ENCODE assay signal across 8 cellular contexts in the genomic region with DNA sequence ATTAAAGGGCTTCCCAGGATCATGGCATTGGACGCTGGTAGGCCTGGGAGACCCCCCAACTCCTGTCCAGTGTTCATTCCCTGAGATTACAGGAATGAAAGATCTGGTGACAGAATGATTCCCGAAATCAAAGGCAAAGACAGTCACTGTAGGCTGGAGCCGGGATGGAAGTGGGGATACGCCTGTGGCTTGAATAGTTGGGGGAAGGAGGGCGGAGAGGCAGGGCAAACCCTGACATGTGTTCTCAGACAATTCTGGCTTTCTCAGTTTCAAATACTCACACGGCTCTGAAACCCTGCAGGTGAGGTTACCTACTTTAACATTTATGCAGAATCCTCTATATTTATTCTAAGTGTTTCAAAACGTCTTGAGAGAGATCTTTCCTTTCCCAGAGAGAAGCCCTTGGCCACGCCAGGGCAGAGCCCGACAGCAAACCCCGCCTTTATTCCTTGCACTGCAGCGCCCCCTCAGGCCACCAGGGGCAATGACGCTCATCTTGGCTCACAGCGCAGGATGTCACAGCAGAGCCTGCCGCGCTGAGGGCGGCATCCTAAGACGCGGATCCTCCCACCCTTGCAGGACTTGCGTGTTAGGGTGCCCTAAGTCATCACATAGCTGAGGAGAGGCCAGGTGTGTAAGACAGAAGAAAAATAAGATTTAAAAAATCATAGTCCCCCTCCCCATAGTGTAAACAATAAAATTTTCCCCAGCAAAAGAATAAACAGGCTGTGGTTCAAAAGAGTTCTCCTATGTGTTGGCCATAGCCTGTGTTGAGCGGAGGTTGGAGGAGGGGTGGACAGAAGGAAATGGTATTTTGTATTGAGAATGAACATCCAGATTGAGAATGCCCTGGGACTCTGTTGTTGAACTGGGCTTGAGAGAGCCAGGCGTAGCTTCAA.
A peak's percentile ranks its signal among the peaks of the same experiment; 100 is the strongest.
DNase-seq lines count a peak whose midpoint lies in the region; ATAC-seq, FAIRE-seq and TF ChIP-seq lines count a peak whose summit lies in the region.

No MANE protein-coding gene starts in this region.

- TF ChIP-seq CTCF in D721Med (IDR thresholded peaks at IDR 0.05; ENCODE audit: insufficient read depth, missing control alignments) = peak; percentile 83

- DNase-seq in D721Med (ENCODE audit: insufficient read length, low spot score) = peak; percentile 33
- DNase-seq in NCI-H748 (lab: John Stamatoyannopoulos, UW; ENCODE audit: unreplicated experiment) = peak; percentile 72
- DNase-seq in activated naive CD8-positive, alpha-beta T cell treated with anti-CD3 and anti-CD28 coated beads for 36 hours = peak; percentile 56
- peak; percentile 82 for DNase-seq in left cardiac atrium
- DNase-seq in renal cortical epithelial cell (ENCODE audit: low read depth) = peak; percentile 46
- no peak for DNase-seq in DMS79 (lab: John Stamatoyannopoulos, UW)

- no peaks in the 10 kb centered on the region for H3K9me3 Mint-ChIP-seq in activated naive CD8-positive, alpha-beta T cell treated with anti-CD3 and anti-CD28 coated beads for 36 hours

- no peaks in the 10 kb centered on the region for H3K4me1 Mint-ChIP-seq in activated naive CD8-positive, alpha-beta T cell treated with anti-CD3 and anti-CD28 coated beads for 36 hours

- intact Hi-C loops in left cardiac atrium (cut with DNase I) = loop anchor here (2.0 to 10.0 kb wide), 4 partner anchors 257 to 559 kb away; a partner anchor contains a TSS

- no peaks in the 10 kb centered on the region for H3K36me3 Mint-ChIP-seq in activated naive CD8-positive, alpha-beta T cell treated with anti-CD3 and anti-CD28 coated beads for 36 hours

- ATAC-seq in GM19328 (IDR thresholded peaks at IDR 0.05; ENCODE audit: unreplicated experiment) (peak; percentile 95), HG03354 (IDR thresholded peaks at IDR 0.05; ENCODE audit: poor library complexity, severe bottlenecking, unreplicated experiment) (peak; percentile 95), left cardiac atrium (peak; percentile 95 to 96)

- FAIRE-seq in D721Med (lab: Jason Lieb, UNC) = no peak

- no peak overlapping the region for H3K27ac Mint-ChIP-seq in activated naive CD8-positive, alpha-beta T cell treated with anti-CD3 and anti-CD28 coated beads for 36 hours

- peaks cover 27% of the 10 kb centered on the region for H3K27me3 Mint-ChIP-seq in activated naive CD8-positive, alpha-beta T cell treated with anti-CD3 and anti-CD28 coated beads for 36 hours

- no peak overlapping the region for H3K4me3 Mint-ChIP-seq in activated naive CD8-positive, alpha-beta T cell treated with anti-CD3 and anti-CD28 coated beads for 36 hours
